In genomic region chr5:72507360-72508238, GRCh38 we compare ENCODE assay signal across 17 cellular contexts. TPM values are rescaled to one million over a fixed set of nuclear protein-coding genes. Genes with fewer than 3 reads are reported as not detected.
DNase-seq lines count a peak whose midpoint lies in the region; ATAC-seq and TF ChIP-seq lines count a peak whose summit lies in the region.
"Had no signal": no experiment of that assay in that cellular context is flagged by ENCODE, and none has a peak within 500 bp of the region (broad histone marks: within the 10 kb centered on the region; RNA-seq: fewer than 3 reads in every experiment).

TSS of gene ZNF366 (minus strand) at chr5:72507410. CDS start at chr5:72461496, 45,914 bp downstream.

- H3K4me1 ChIP-seq in mesenchymal stem cell (ENCODE audit: control insufficient read depth, insufficient read depth, low read depth, low read length), result peaks cover 6% of the 10 kb centered on the region
- H3K4me1 ChIP-seq in stomach, result peaks cover 0 to 35% (median 25%) of the 10 kb centered on the region in 4 donors

- in situ Hi-C loops in KBM-7 (cut with MboI; ENCODE audit: low pct_unique_long_range_greater_than_20kb, low sequenced_read_pairs) (loop anchor here (25.0 kb wide), 1 partner anchor 145 kb away; no protein-coding TSS in a partner anchor), brain microvascular endothelial cell (cut with HindIII; ENCODE audit: low pct_ligation_motif_present, low sequenced_read_pairs) (no loop called here)

- H3K36me3 ChIP-seq in brain microvascular endothelial cell (replicated peaks) (no peaks in the 10 kb centered on the region), mesenchymal stem cell (ENCODE audit: control insufficient read depth in 1 of 2, insufficient read depth in 2 of 2, low read depth in 1 of 2, low read length in 2 of 2) (no peaks in the 10 kb centered on the region), stomach (no peaks in the 10 kb centered on the region)

- peak within 1 kb of the TSS; percentile 37 for H2BK15ac ChIP-seq in mesenchymal stem cell (ENCODE audit: low read depth, poor library complexity, severe bottlenecking)

- peak within 1 kb of the TSS; percentile 47 for H4K8ac ChIP-seq in mesenchymal stem cell (ENCODE audit: low read length)

- H3K18ac ChIP-seq in mesenchymal stem cell (ENCODE audit: low read depth in 1 of 2, low read length in 2 of 2), result peak within 1 kb of the TSS; percentile 88 to 99

- TF ChIP-seq POLR2A in stomach (IDR thresholded peaks at IDR 0.05), result no peak

- H2BK120ac ChIP-seq in mesenchymal stem cell (ENCODE audit: low read depth, low read length), result peak within 1 kb of the TSS; percentile 11

- no peak within 1 kb of the TSS for H3K9ac ChIP-seq in mesenchymal stem cell (ENCODE audit: low read length)

- TF ChIP-seq CTCF in brain microvascular endothelial cell (IDR thresholded peaks at IDR 0.05; ENCODE audit: low read depth, low read length, missing control alignments) (no peak), stomach (IDR thresholded peaks at IDR 0.05) (no peak)
- TF ChIP-seq CTCF in CD4-positive, alpha-beta T cell (IDR thresholded peaks at IDR 0.05), result no peak

- H3K14ac ChIP-seq in mesenchymal stem cell (ENCODE audit: low read length in 2 of 2), result no peak within 1 kb of the TSS

- peak within 1 kb of the TSS; percentile 65 to 80 for H2BK12ac ChIP-seq in mesenchymal stem cell (ENCODE audit: low read length in 2 of 2)

- WGBS in mesenchymal stem cell, result 44% methylated on average over 12 of the region's 14 CpGs
- WGBS in stomach, 5 donors, result 47 to 63% (median 56%) methylated on average over 13 to 14 of the region's 14 CpGs

- no peaks in the 10 kb centered on the region for H3K27me3 ChIP-seq in brain microvascular endothelial cell (replicated peaks)
- H3K27me3 ChIP-seq in mesenchymal stem cell (ENCODE audit: control insufficient read depth in 1 of 2, insufficient read depth in 1 of 2, low read length in 2 of 2), result no peaks in the 10 kb centered on the region
- no peaks in the 10 kb centered on the region for H3K27me3 ChIP-seq in stomach
- no peaks in the 10 kb centered on the region for H3K27me3 ChIP-seq in CD4-positive, alpha-beta T cell (ENCODE audit: control insufficient read depth, insufficient read depth, low read length)

- H3K79me1 ChIP-seq in mesenchymal stem cell (replicated peaks; ENCODE audit: low read length, poor library complexity, severe bottlenecking), result no peaks in the 10 kb centered on the region

- peak within 1 kb of the TSS; percentile 37 for H4K91ac ChIP-seq in mesenchymal stem cell (ENCODE audit: low read length)

- no peak within 1 kb of the TSS for H3K27ac ChIP-seq in brain microvascular endothelial cell
- no peak within 1 kb of the TSS for H3K27ac ChIP-seq in mesenchymal stem cell (ENCODE audit: low read length, poor library complexity, severe bottlenecking)
- H3K27ac ChIP-seq in stomach, result peak within 1 kb of the TSS in 4 of 5 donors; percentile 25 to 54 (median 47)
- no peak within 1 kb of the TSS for H3K27ac ChIP-seq in CD4-positive, alpha-beta T cell (ENCODE audit: low read depth, low read length)

- no peak within 1 kb of the TSS for H2AK5ac ChIP-seq in mesenchymal stem cell (ENCODE audit: low read length, severe bottlenecking)

- H2BK5ac ChIP-seq in mesenchymal stem cell (ENCODE audit: low read depth, low read length, poor library complexity, severe bottlenecking), result no peak within 1 kb of the TSS

- H2AFZ ChIP-seq in mesenchymal stem cell (ENCODE audit: low read depth, low read length), result peak within 1 kb of the TSS; percentile 36

- no peak for ATAC-seq in CD4-positive, alpha-beta T cell (ENCODE audit: poor library complexity)
- ATAC-seq in GM18867 (IDR thresholded peaks at IDR 0.05; ENCODE audit: unreplicated experiment), result no peak
- no peak for ATAC-seq in GM19351 (IDR thresholded peaks at IDR 0.05; ENCODE audit: unreplicated experiment)
- ATAC-seq: T-cell had no signal

- H3K9me3 ChIP-seq in mesenchymal stem cell (ENCODE audit: control insufficient read depth, low read length) (no peaks in the 10 kb centered on the region), stomach (no peaks in the 10 kb centered on the region)
- H3K9me3 ChIP-seq in CD4-positive, alpha-beta T cell (ENCODE audit: control insufficient read depth, low read length), result no peaks in the 10 kb centered on the region

- H3K23ac ChIP-seq in mesenchymal stem cell (ENCODE audit: low read length in 2 of 2), result no peak within 1 kb of the TSS

- intact Hi-C loops in stomach (cut with DNase I; ENCODE audit: low total_unique reads), result no loop called here
- intact Hi-C loops in CD4-positive, alpha-beta T cell (cut with DNase I, micrococcal nuclease), result no loop called here

- H3K27ac Mint-ChIP-seq in CD4-positive, alpha-beta T cell, result no peak within 1 kb of the TSS
- H3K27ac Mint-ChIP-seq: activated CD4-positive, alpha-beta T cell treated with anti-CD3 and anti-CD28 coated beads, Interleukin-2, amount 10 ng/mL, durations not matched to agents 7 days and 5 days; activated naive CD4-positive, alpha-beta T cell treated with anti-CD3 and anti-CD28 coated beads, Interleukin-2, amount 10 ng/mL, durations not matched to agents 7 days and 5 days; T-cell had no signal

- no peak for TF ChIP-seq EP300 in stomach (IDR thresholded peaks at IDR 0.05)

- no peaks in the 10 kb centered on the region for H3K9me3 Mint-ChIP-seq in CD4-positive, alpha-beta T cell
- H3K9me3 Mint-ChIP-seq: activated CD4-positive, alpha-beta T cell treated with anti-CD3 and anti-CD28 coated beads, Interleukin-2, amount 10 ng/mL, durations not matched to agents 7 days and 5 days; activated naive CD4-positive, alpha-beta T cell treated with anti-CD3 and anti-CD28 coated beads, Interleukin-2, amount 10 ng/mL, durations not matched to agents 7 days and 5 days; T-cell had no signal

- no peaks in the 10 kb centered on the region for H3K4me1 Mint-ChIP-seq in CD4-positive, alpha-beta T cell (ENCODE audit: low read depth)
- H3K4me1 Mint-ChIP-seq: activated naive CD4-positive, alpha-beta T cell treated with anti-CD3 and anti-CD28 coated beads, Interleukin-2, amount 10 ng/mL, durations not matched to agents 7 days and 5 days; T-cell had no signal

- POLR2A ChIA-PET in CD4-positive, alpha-beta T cell (lab: Charles Lee), result no interaction called here

- H3K4ac ChIP-seq in mesenchymal stem cell (ENCODE audit: low read depth in 1 of 2, low read length in 2 of 2), result peak within 1 kb of the TSS; percentile 30 to 60

- CTCF ChIA-PET in CD4-positive, alpha-beta T cell (lab: Charles Lee), result no interaction called here

- DNase-seq in KBM-7, result peak; percentile 25
- peak; percentile 25 for DNase-seq in brain microvascular endothelial cell
- peak; percentile 50 for DNase-seq in mesenchymal stem cell
- no peak for DNase-seq in stomach
- DNase-seq in CD4-positive, alpha-beta T cell, result no peak
- no peak for DNase-seq in NCI-H2227 (lab: John Stamatoyannopoulos, UW; ENCODE audit: unreplicated experiment)
- DNase-seq: activated CD4-positive, alpha-beta T cell treated with anti-CD3 and anti-CD28 coated beads, Interleukin-2, amount 10 ng/mL, durations not matched to agents 7 days and 5 days; activated naive CD4-positive, alpha-beta T cell treated with anti-CD3 and anti-CD28 coated beads, Interleukin-2, amount 10 ng/mL, durations not matched to agents 7 days and 5 days; Calu3; cortex of kidney; head of caudate nucleus; NCI-H1048; NCI-H82; stimulated activated CD8-positive, alpha-beta memory T cell treated with anti-CD3 and anti-CD28 coated beads, Interleukin-4, amount 100 ng/mL, for 48 hours; T-cell had no signal

- peaks cover 44% of the 10 kb centered on the region for H3K27me3 Mint-ChIP-seq in CD4-positive, alpha-beta T cell

- H3K4me3 Mint-ChIP-seq in CD4-positive, alpha-beta T cell, result no peak within 1 kb of the TSS
- H3K4me3 Mint-ChIP-seq: activated CD4-positive, alpha-beta T cell treated with anti-CD3 and anti-CD28 coated beads, Interleukin-2, amount 10 ng/mL, durations not matched to agents 7 days and 5 days; activated naive CD4-positive, alpha-beta T cell treated with anti-CD3 and anti-CD28 coated beads, Interleukin-2, amount 10 ng/mL, durations not matched to agents 7 days and 5 days; T-cell had no signal

- no peak within 1 kb of the TSS for H3K4me2 ChIP-seq in mesenchymal stem cell (ENCODE audit: low read length, poor library complexity, severe bottlenecking)

- no peak within 1 kb of the TSS for H3K4me3 ChIP-seq in brain microvascular endothelial cell (ENCODE audit: low read depth, low read length)
- H3K4me3 ChIP-seq in mesenchymal stem cell (ENCODE audit: insufficient read depth in 1 of 2, low read depth in 1 of 2, low read length in 2 of 2), result no peak within 1 kb of the TSS
- H3K4me3 ChIP-seq in stomach, result peak within 1 kb of the TSS in 3 of 4 donors; percentile 7 to 10 (median 10)

- H3K36me3 Mint-ChIP-seq in CD4-positive, alpha-beta T cell (ENCODE audit: low read depth), result no peaks in the 10 kb centered on the region
- H3K36me3 Mint-ChIP-seq: activated naive CD4-positive, alpha-beta T cell treated with anti-CD3 and anti-CD28 coated beads, Interleukin-2, amount 10 ng/mL, durations not matched to agents 7 days and 5 days; T-cell had no signal

RNA-seq across cellular contexts. Expression of gene ZNF366, which starts in this region (rescaled TPM):
- polyA plus RNA-seq in mesenchymal stem cell (2013, experiment 1 of 2), result 0.03 TPM
- polyA plus RNA-seq in mesenchymal stem cell (2013, experiment 2 of 2), result 0.03 TPM
- total RNA-seq in stomach, result 1 to 10 TPM in 4 of 5 donors, not detected in 1; 1.7 to 6.8 (median 4.5) TPM
- polyA plus RNA-seq in stomach, result under 1 TPM; 0.10 to 0.46 (median 0.37) TPM
- total RNA-seq in CD4-positive, alpha-beta T cell, result under 1 TPM; 0.06 to 0.14 TPM
- total RNA-seq: activated CD4-positive, alpha-beta T cell treated with anti-CD3 and anti-CD28 coated beads, Interleukin-2, amount 10 ng/mL, durations not matched to agents 7 days and 5 days; Calu3 had no signal

Comparison
In these comparisons a context has a peak if more than half of its experiments do, and no peak if none do; other contexts are left out.
1. DNase-seq: peak in KBM-7 (single experiment), brain microvascular endothelial cell (single experiment) and mesenchymal stem cell (single experiment); none in stomach (single experiment), CD4-positive, alpha-beta T cell (0 of 10) and NCI-H2227 (single experiment).
2. H3K27ac ChIP-seq: peak in stomach (4 of 5); none in brain microvascular endothelial cell (single experiment), mesenchymal stem cell (single experiment) and CD4-positive, alpha-beta T cell (single experiment).
3. H3K4me3 ChIP-seq: peak in stomach (3 of 4); none in brain microvascular endothelial cell (single experiment) and mesenchymal stem cell (0 of 2).